22 cellular contexts compared by ENCODE assay signal in the genomic region with DNA sequence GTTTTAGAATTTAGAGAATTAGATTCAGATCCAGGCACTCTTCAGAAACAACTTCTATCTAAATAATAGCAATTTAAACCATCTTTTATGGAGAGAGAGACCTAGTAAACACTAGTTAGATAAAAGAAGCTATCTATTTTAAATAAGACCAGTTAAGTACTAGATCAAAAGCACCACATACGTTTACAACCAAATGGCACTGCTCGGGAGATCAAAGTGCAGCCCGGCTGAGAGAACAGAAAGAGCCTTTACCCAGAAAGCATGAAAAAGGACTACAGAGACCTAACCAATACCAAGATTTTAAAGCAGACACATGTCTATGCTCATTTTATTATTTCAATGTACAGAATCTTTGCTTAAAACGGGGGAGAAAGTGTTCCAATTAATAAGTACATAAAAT. TPM values are rescaled to one million over a fixed set of nuclear protein-coding genes. Genes with fewer than 3 reads are reported as not detected.
DNase-seq lines count a peak whose midpoint lies in the region; ATAC-seq and TF ChIP-seq lines count a peak whose summit lies in the region.
"Had no signal": no experiment of that assay in that cellular context is flagged by ENCODE, and none has a peak within 500 bp of the region (broad histone marks: within the 10 kb centered on the region; RNA-seq: fewer than 3 reads in every experiment).

No MANE protein-coding gene starts in this region.

- WGBS in neuronal stem cell (ENCODE audit: extremely low coverage in 2 of 2, insufficient read length in 2 of 2, insufficient replicate concordance in 1 of 2), 2 donors = no CpG with 5 or more reads among the region's 4 CpGs

- H3K27me3 Mint-ChIP-seq in Caco-2 (ENCODE audit: insufficient read depth, unreplicated experiment) = no peaks in the 10 kb centered on the region
- H3K27me3 Mint-ChIP-seq in nephron progenitor cell (ENCODE audit: low read depth, poor library complexity) = no peaks in the 10 kb centered on the region
- H3K27me3 Mint-ChIP-seq: CD4-positive, alpha-beta T cell; IgD-negative memory B cell had no signal

- H3K9me3 ChIP-seq in Caco-2 (no peaks in the 10 kb centered on the region), neuronal stem cell (replicated peaks in 1 of 2; ENCODE audit: control insufficient read depth in 2 of 2, insufficient read depth in 1 of 2, low read depth in 1 of 2, low read length in 2 of 2) (no peaks in the 10 kb centered on the region)
- H3K9me3 ChIP-seq: SJSA1 had no signal

- no peak overlapping the region for H4K8ac ChIP-seq in neuronal stem cell (ENCODE audit: low read depth, low read length)

- no peaks in the 10 kb centered on the region for H3K36me3 Mint-ChIP-seq in Caco-2 (ENCODE audit: insufficient read depth, unreplicated experiment)
- H3K36me3 Mint-ChIP-seq in nephron progenitor cell (ENCODE audit: low read depth) = no peaks in the 10 kb centered on the region

- H3K4me1 Mint-ChIP-seq in Caco-2 (ENCODE audit: low read depth, unreplicated experiment) (peaks cover 27% of the 10 kb centered on the region), nephron progenitor cell (peaks cover 57% of the 10 kb centered on the region)
- H3K4me1 Mint-ChIP-seq: IgD-negative memory B cell had no signal

- H3K4me3 ChIP-seq in Caco-2 (ENCODE audit: low read depth, low read length) (no peak overlapping the region), neuronal stem cell (ENCODE audit: low read length in 2 of 2) (no peak overlapping the region)
- no peak overlapping the region for H3K4me3 ChIP-seq in Jurkat, Clone E6-1 (ENCODE audit: low read length)
- H3K4me3 ChIP-seq: SJSA1 had no signal

- intact Hi-C loops in Caco-2 (cut with micrococcal nuclease; ENCODE audit: unreplicated experiment) = loop anchor here (1.0 to 5.0 kb wide), 2 partner anchors 31 to 34 kb away; partner anchors contain the start of gene LIX1

- H3K23ac ChIP-seq in neuronal stem cell (ENCODE audit: low read depth, low read length, poor library complexity) = no peak overlapping the region

- no peaks in the 10 kb centered on the region for H3K36me3 ChIP-seq in Caco-2 (ENCODE audit: control insufficient read depth, insufficient read depth, low read length)
- H3K36me3 ChIP-seq in neuronal stem cell (replicated peaks in 1 of 2; ENCODE audit: control insufficient read depth in 2 of 2, insufficient read depth in 2 of 2, low read length in 2 of 2) = peaks cover 0 to 10% of the 10 kb centered on the region in 2 donors
- H3K36me3 ChIP-seq: SJSA1 had no signal

- no peak for ATAC-seq in GM21619 (IDR thresholded peaks at IDR 0.05; ENCODE audit: unreplicated experiment)
- ATAC-seq: PC-3 had no signal

- H3K27me3 ChIP-seq in Caco-2 (replicated peaks; ENCODE audit: control insufficient read depth, insufficient read depth, low read length) (no peaks in the 10 kb centered on the region), neuronal stem cell (ENCODE audit: control insufficient read depth in 3 of 3, insufficient read depth in 3 of 3, low read depth in 1 of 3, low read length in 3 of 3) (no peaks in the 10 kb centered on the region)

- H4K91ac ChIP-seq in neuronal stem cell (ENCODE audit: low read depth, low read length, poor library complexity) = no peak overlapping the region

- H3K79me1 ChIP-seq in neuronal stem cell (ENCODE audit: low read depth, low read length) = no peaks in the 10 kb centered on the region

- CTCF ChIA-PET in Caco-2 (lab: Charles Lee) = interaction anchor here (0.5 to 1.4 kb wide), 5 partner anchors 30 to 359 kb away, joined by 3 to 5 read pairs (median 3); partner anchors contain the start of gene LIX1

- H2AFZ ChIP-seq in neuronal stem cell (ENCODE audit: low read length) = no peak overlapping the region

- BruUV-seq in Caco-2 (replicated peaks; lab: Mats Ljungman, UMichigan) = no TSS peak

- H3K4me1 ChIP-seq in Caco-2 (peaks cover 27% of the 10 kb centered on the region), neuronal stem cell (ENCODE audit: control insufficient read depth in 2 of 2, insufficient read depth in 1 of 2, low read depth in 1 of 2, low read length in 2 of 2) (peaks cover 0 to 4% of the 10 kb centered on the region in 2 donors)
- H3K4me1 ChIP-seq: SJSA1 had no signal

- H3K27ac Mint-ChIP-seq in Caco-2 (ENCODE audit: unreplicated experiment) (peak overlapping the region; percentile 3), nephron progenitor cell (peak overlapping the region; percentile 46)
- H3K27ac Mint-ChIP-seq: CD4-positive, alpha-beta T cell; IgD-negative memory B cell had no signal

- H3K18ac ChIP-seq in neuronal stem cell (ENCODE audit: low read length) = no peak overlapping the region

- H3K4me3 Mint-ChIP-seq in Caco-2 (ENCODE audit: unreplicated experiment) = peak overlapping the region; percentile 3
- peak overlapping the region; percentile 19 for H3K4me3 Mint-ChIP-seq in nephron progenitor cell
- H3K4me3 Mint-ChIP-seq: CD4-positive, alpha-beta T cell; IgD-negative memory B cell had no signal

- no peak overlapping the region for H3K4ac ChIP-seq in neuronal stem cell (ENCODE audit: low read length)

- TF ChIP-seq CTCF in Caco-2 (IDR thresholded peaks at IDR 0.05; ENCODE audit: insufficient read depth in 1 of 2, low read depth in 1 of 2, low read length in 1 of 2, severe bottlenecking in 1 of 2, unreplicated experiment in 1 of 2) = no peak
- no peak for TF ChIP-seq CTCF in nephron progenitor cell (IDR thresholded peaks at IDR 0.05)

- no peak overlapping the region for H3K27ac ChIP-seq in neuronal stem cell (replicated peaks; ENCODE audit: low read length)
- H3K27ac ChIP-seq: SJSA1 had no signal

- no peak overlapping the region for H2BK120ac ChIP-seq in neuronal stem cell (ENCODE audit: low read depth, low read length)

- DNase-seq in Caco-2 (peak; percentile 59 to 69), islet precursor cell (peak; percentile 63), nephron progenitor cell (no peak), DMS114 treated with DMSO at 0.1 percent for 48 hours (lab: John Stamatoyannopoulos, UW; ENCODE audit: unreplicated experiment) (no peak), NCI-H2196 treated with DMSO at 0.1 percent for 48 hours (lab: John Stamatoyannopoulos, UW; ENCODE audit: unreplicated experiment) (no peak), neuronal stem cell (ENCODE audit: low spot score) (no peak)
- peak; percentile 54 for DNase-seq in Jurkat, Clone E6-1 (ENCODE audit: low read depth, low spot score)
- DNase-seq: ACHN; AML-193; CD4-positive, alpha-beta T cell; GF-D8; MV-4-11; NCI-H1417 treated with DMSO at 0.1 percent for 48 hours; NCI-H2029; NCI-H510A; NCI-H774; PC-3; SW 1271 had no signal

- POLR2A ChIA-PET in Caco-2 (lab: Charles Lee) = no interaction called here

- H2BK5ac ChIP-seq in neuronal stem cell (ENCODE audit: low read length) = no peak overlapping the region

- H2BK15ac ChIP-seq in neuronal stem cell (ENCODE audit: low read length) = no peak overlapping the region

- no peak overlapping the region for H3K9ac ChIP-seq in neuronal stem cell (ENCODE audit: low read depth, low read length, poor library complexity)

- H2AK5ac ChIP-seq in neuronal stem cell (ENCODE audit: low read depth, low read length) = no peak overlapping the region

- H2BK12ac ChIP-seq in neuronal stem cell (ENCODE audit: low read length) = no peak overlapping the region

- H3K4me2 ChIP-seq in neuronal stem cell (ENCODE audit: insufficient read depth, low read length, poor library complexity, severe bottlenecking) = no peak overlapping the region

- no peak overlapping the region for H3K14ac ChIP-seq in neuronal stem cell (ENCODE audit: low read length)

- peaks cover 9% of the 10 kb centered on the region for H3K9me3 Mint-ChIP-seq in Caco-2 (ENCODE audit: unreplicated experiment)
- no peaks in the 10 kb centered on the region for H3K9me3 Mint-ChIP-seq in nephron progenitor cell
- H3K9me3 Mint-ChIP-seq: CD4-positive, alpha-beta T cell; IgD-negative memory B cell had no signal

RNA-seq across cellular contexts. Expression of gene LIX1, which starts 30.8 kb away (rescaled TPM):
- total RNA-seq in Caco-2 (2022) = 4.0 and 4.1 TPM in 2 replicates
- not detected for polyA plus RNA-seq in Jurkat, Clone E6-1 (2012; ENCODE audit: insufficient read depth, insufficient read length)
- 131 TPM for polyA plus RNA-seq in neuronal stem cell (2013, experiment 1 of 2)
- polyA plus RNA-seq in neuronal stem cell (2013, experiment 2 of 2) = 135 TPM
- total RNA-seq: CD4-positive, alpha-beta T cell; LHCN-M2; PC-3; SJSA1 had no signal

Comparison
In these comparisons a context has a peak if more than half of its experiments do, and no peak if none do; other contexts are left out.
1. DNase-seq: peak in Caco-2 (2 of 2), Jurkat, Clone E6-1 (single experiment) and islet precursor cell (single experiment); none in nephron progenitor cell (single experiment), DMS114 treated with DMSO at 0.1 percent for 48 hours (single experiment), NCI-H2196 treated with DMSO at 0.1 percent for 48 hours (single experiment) and neuronal stem cell (single experiment).